Comparison of ENCODE assay signal across 8 cellular contexts in genomic region chr21:37562920-37563640, GRCh38.
A peak's percentile ranks its signal among the peaks of the same experiment; 100 is the strongest.
DNase-seq lines count a peak whose midpoint lies in the region; ATAC-seq, FAIRE-seq and TF ChIP-seq lines count a peak whose summit lies in the region.

No MANE protein-coding gene starts in this region.

- no peak for FAIRE-seq in bronchial epithelial cell (lab: Jason Lieb, UNC)

- no peak overlapping the region for H2BK120ac ChIP-seq in mesendoderm (ENCODE audit: low read depth, low read length)

- no peaks in the 10 kb centered on the region for H3K9me3 ChIP-seq in MG63

- ATAC-seq in GM21529 (IDR thresholded peaks at IDR 0.05; ENCODE audit: unreplicated experiment) (peak; percentile 18), HG03039 (IDR thresholded peaks at IDR 0.05; ENCODE audit: unreplicated experiment) (no peak)

- H3K27ac ChIP-seq in mesendoderm (ENCODE audit: low read depth, low read length): no peak overlapping the region

- H2BK15ac ChIP-seq in mesendoderm (replicated peaks; ENCODE audit: low read depth): no peak overlapping the region

- WGBS in mesendoderm (ENCODE audit: extremely low coverage, insufficient coverage, low lambda C conversion rate): no CpG with 5 or more reads among the region's 22 CpGs

- DNase-seq in GM12864 (ENCODE audit: low read depth): no peak
- no peak for DNase-seq in MG63
- no peak for DNase-seq in bronchial epithelial cell (ENCODE audit: low read depth)
- DNase-seq in mesendoderm: no peak
- no peak for DNase-seq in AML-193 (lab: John Stamatoyannopoulos, UW)
- no peak for DNase-seq in NCI-H2081 treated with DMSO at 0.1 percent for 48 hours (lab: John Stamatoyannopoulos, UW)

- H3K9ac ChIP-seq in mesendoderm (ENCODE audit: low read length): peak overlapping the region; percentile 51

- H3K79me2 ChIP-seq in mesendoderm (ENCODE audit: control insufficient read depth, insufficient read depth, low read length): no peaks in the 10 kb centered on the region

- H3K4me3 ChIP-seq in GM12864 (ENCODE audit: low read depth, low read length) (peak overlapping the region; percentile 78), MG63 (peak overlapping the region; percentile 71), bronchial epithelial cell (ENCODE audit: low read depth, low read length) (peak overlapping the region; percentile 67), mesendoderm (ENCODE audit: low read length) (no peak overlapping the region)

- no peaks in the 10 kb centered on the region for H3K79me1 ChIP-seq in mesendoderm (ENCODE audit: low read length)

- H3K56ac ChIP-seq in mesendoderm (ENCODE audit: low read length): peak overlapping the region; percentile 86

- no peak overlapping the region for H4K8ac ChIP-seq in mesendoderm (ENCODE audit: low read depth, low read length)

- H3K4me1 ChIP-seq in mesendoderm (ENCODE audit: control insufficient read depth, low read depth, low read length): peaks cover 13% of the 10 kb centered on the region

- no peak overlapping the region for H2BK5ac ChIP-seq in mesendoderm (ENCODE audit: low read length)

- no peak overlapping the region for H4K5ac ChIP-seq in mesendoderm (ENCODE audit: low read length)

- no peak overlapping the region for H2AK5ac ChIP-seq in mesendoderm (ENCODE audit: low read length)

- no peak overlapping the region for H3K23ac ChIP-seq in mesendoderm (ENCODE audit: low read length)

- H3K27me3 ChIP-seq in MG63 (no peaks in the 10 kb centered on the region), bronchial epithelial cell (ENCODE audit: control insufficient read depth, insufficient read depth, low read length) (no peaks in the 10 kb centered on the region), mesendoderm (ENCODE audit: insufficient read depth, low read length, poor library complexity) (no peaks in the 10 kb centered on the region)

- TF ChIP-seq CTCF in GM12864 (IDR thresholded peaks at IDR 0.05; ENCODE audit: low read depth, low read length, missing control alignments) (no peak), bronchial epithelial cell (IDR thresholded peaks at IDR 0.05; ENCODE audit: insufficient read depth, low read length, severe bottlenecking) (no peak)

- H3K36me3 ChIP-seq in MG63 (no peaks in the 10 kb centered on the region), bronchial epithelial cell (ENCODE audit: control insufficient read depth, insufficient read depth, low read length) (no peaks in the 10 kb centered on the region), mesendoderm (ENCODE audit: control insufficient read depth, insufficient read depth, low read length) (no peaks in the 10 kb centered on the region)

- H3K18ac ChIP-seq in mesendoderm (ENCODE audit: low read length): peak overlapping the region; percentile 23

- H3K4me2 ChIP-seq in mesendoderm (ENCODE audit: low read length): peak overlapping the region; percentile 13

- no peak overlapping the region for H3K4ac ChIP-seq in mesendoderm (ENCODE audit: low read depth, low read length)
